Comparison of ENCODE assay signal across 8 cellular contexts in the genomic region with DNA sequence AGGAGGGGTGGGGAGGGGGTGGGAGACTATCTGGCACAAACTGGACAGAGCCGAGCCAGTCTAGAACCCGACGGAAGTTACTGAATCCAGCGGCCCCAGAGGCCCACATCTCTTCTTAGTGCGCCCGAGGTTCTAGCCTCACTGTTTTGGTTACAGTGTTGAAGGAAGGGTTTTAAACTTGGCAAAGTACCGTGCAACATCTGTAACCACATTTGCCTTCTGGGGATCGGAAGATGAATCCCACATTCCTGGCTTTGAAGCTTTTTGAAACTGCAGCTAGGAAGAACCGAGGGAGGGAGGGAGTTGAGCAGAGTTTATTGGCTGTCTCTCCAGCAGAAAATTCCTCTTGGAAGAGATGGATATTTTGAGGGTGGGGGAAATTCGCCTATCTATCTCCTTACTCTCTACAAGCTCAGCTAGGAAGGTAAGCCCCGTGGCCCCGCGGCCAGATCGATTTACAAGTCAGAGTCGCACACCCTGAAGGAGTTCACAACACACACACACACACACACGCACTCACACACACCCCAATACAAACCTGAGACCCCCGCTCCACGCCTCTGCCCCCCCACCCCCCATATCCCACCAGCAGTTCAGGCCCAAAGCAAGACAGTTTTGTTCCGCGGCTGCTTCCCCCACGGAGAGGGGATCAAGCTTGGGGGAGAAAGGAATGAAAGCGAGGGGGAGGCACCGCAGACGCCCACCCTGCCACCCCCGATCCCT. TPM values are rescaled to one million over a fixed set of nuclear protein-coding genes. Genes with fewer than 3 reads are reported as not detected.
DNase-seq lines count a peak whose midpoint lies in the region; ATAC-seq and TF ChIP-seq lines count a peak whose summit lies in the region.

No MANE protein-coding gene starts in this region.

- H3K27ac ChIP-seq in Peyer's patch = peak overlapping the region; percentile 87 to 99 (median 96)

- DNase-seq in activated gamma-delta T cell treated with Interleukin-2 at 50 U/mL for 16 hours = peak; percentile 9
- DNase-seq in activated gamma-delta T cell (lab: John Stamatoyannopoulos, UW) = no peak
- peak in 2 of 3 donors; percentile 51 to 66 for DNase-seq in Peyer's patch
- DNase-seq in MCF 10A (ENCODE audit: unreplicated experiment) = peak; percentile 80
- peak; percentile 83 for DNase-seq in iris pigment epithelial cell (ENCODE audit: low read depth)

- H3K36me3 ChIP-seq in Peyer's patch (no peaks in the 10 kb centered on the region), skeletal muscle satellite cell (ENCODE audit: insufficient read depth, low read length) (no peaks in the 10 kb centered on the region)

- H3K9me3 ChIP-seq in Peyer's patch = no peaks in the 10 kb centered on the region
- no peaks in the 10 kb centered on the region for H3K9me3 ChIP-seq in skeletal muscle satellite cell (replicated peaks; ENCODE audit: low read length)

- intact Hi-C loops in MCF 10A (cut with micrococcal nuclease) = loop anchor here (1.0 to 5.0 kb wide), 3 partner anchors 44 to 137 kb away; no protein-coding TSS in a partner anchor

- H3K4me3 Mint-ChIP-seq in MCF 10A (ENCODE audit: unreplicated experiment) = peak overlapping the region; percentile 83

- no peak for ATAC-seq in GM18858 (IDR thresholded peaks at IDR 0.05; ENCODE audit: unreplicated experiment)
- ATAC-seq in GM19351 (IDR thresholded peaks at IDR 0.05; ENCODE audit: unreplicated experiment) = no peak

- H3K27me3 ChIP-seq in Peyer's patch = no peaks in the 10 kb centered on the region
- no peaks in the 10 kb centered on the region for H3K27me3 ChIP-seq in skeletal muscle satellite cell (ENCODE audit: control insufficient read depth, insufficient read depth, low read length)

- POLR2A ChIA-PET in MCF 10A (lab: Yijun Ruan, JAX) = interaction anchor here (1.0 to 6.3 kb wide), 11 partner anchors 9 to 886 kb away, joined by 3 to 88 read pairs (median 8); no protein-coding TSS in a partner anchor

- BruUV-seq in MCF 10A (replicated peaks; lab: Mats Ljungman, UMichigan) = TSS peak; percentile 35

- H3K4me1 ChIP-seq in Peyer's patch (peaks cover 0 to 28% (median 3%) of the 10 kb centered on the region in 4 donors), skeletal muscle satellite cell (ENCODE audit: control insufficient read depth, insufficient read depth, low read length) (peaks cover 32% of the 10 kb centered on the region)

- peak overlapping the region; percentile 32 for H3K27ac Mint-ChIP-seq in MCF 10A (ENCODE audit: low read depth, unreplicated experiment)

- no peaks in the 10 kb centered on the region for H3K27me3 Mint-ChIP-seq in MCF 10A (ENCODE audit: insufficient read depth, unreplicated experiment)

- peak overlapping the region; percentile 77 for H3K9ac ChIP-seq in skeletal muscle satellite cell (ENCODE audit: low read depth, low read length)

- no peaks in the 10 kb centered on the region for H3K9me3 Mint-ChIP-seq in MCF 10A (ENCODE audit: unreplicated experiment)

- CTCF ChIA-PET in MCF 10A (lab: Yijun Ruan, JAX) = interaction anchor here (0.6 to 1.9 kb wide), 7 partner anchors 21 to 136 kb away, joined by 3 to 9 read pairs (median 4); no protein-coding TSS in a partner anchor

- no peak for TF ChIP-seq POLR2A in Peyer's patch (IDR thresholded peaks at IDR 0.05)

- H3K4me1 Mint-ChIP-seq in MCF 10A (ENCODE audit: insufficient read depth, unreplicated experiment) = peaks cover 11% of the 10 kb centered on the region

- peak overlapping the region; percentile 70 to 98 (median 86) for H3K4me3 ChIP-seq in Peyer's patch
- H3K4me3 ChIP-seq in skeletal muscle satellite cell (ENCODE audit: low read length) = peak overlapping the region; percentile 94

- no peaks in the 10 kb centered on the region for H3K36me3 Mint-ChIP-seq in MCF 10A (ENCODE audit: insufficient read depth, unreplicated experiment)

- TF ChIP-seq CTCF in Peyer's patch (IDR thresholded peaks at IDR 0.05) = no peak
- no peak for TF ChIP-seq CTCF in MCF 10A (IDR thresholded peaks at IDR 0.05; ENCODE audit: unreplicated experiment)

- H3K4me2 ChIP-seq in skeletal muscle satellite cell (ENCODE audit: low read length) = peak overlapping the region; percentile 75

RNA-seq across cellular contexts. Expression of gene ACVR1, which starts 1.0 kb away (rescaled TPM):
- 10 to 100 TPM; 11.8 to 16.5 (median 14.3) TPM for total RNA-seq in Peyer's patch
- 26.4 and 41.4 TPM in 2 replicates for total RNA-seq in MCF 10A (2022)
- 23.3 and 24.0 TPM in 2 replicates for total RNA-seq in skeletal muscle satellite cell (2012; rRNA removed)
